Comparison of ENCODE assay signal across 25 cellular contexts in the genomic region with DNA sequence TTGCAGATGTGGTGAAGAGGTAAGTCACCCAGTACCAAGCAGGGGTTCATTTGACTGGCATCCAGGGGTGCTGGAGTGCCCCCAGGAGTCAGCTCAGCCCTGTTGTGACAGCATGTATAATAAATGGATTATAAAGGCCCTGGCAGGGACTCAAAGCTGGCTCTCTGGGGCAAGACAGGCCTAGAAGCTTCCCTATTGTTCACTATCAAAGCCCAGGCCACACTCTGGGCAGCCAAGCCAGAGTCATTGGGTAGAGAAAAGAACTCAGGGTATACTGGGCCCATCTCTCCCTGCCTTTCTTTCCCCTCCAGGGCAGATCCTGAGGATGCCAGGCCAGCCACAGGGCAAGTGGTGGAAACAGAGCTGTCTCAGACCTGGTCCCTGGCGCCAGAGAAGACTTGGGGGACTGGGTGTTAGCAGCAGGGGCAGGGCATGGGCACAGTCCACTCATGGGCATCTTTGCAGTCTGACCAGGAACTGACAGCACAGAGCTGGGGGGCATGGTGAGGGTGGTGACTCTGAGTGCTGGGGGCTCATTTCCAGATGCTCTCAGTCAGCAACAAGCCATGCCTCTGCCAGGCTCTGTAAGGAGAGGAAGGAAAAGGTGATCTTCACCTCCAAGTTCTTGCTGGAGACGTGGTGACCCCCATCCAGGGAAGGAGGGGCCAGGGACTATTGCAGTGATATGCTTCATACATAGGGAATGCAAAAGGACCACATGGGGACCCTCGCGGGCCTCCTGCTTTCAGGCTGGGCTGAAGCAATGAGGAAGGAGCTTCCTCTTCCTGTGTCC. TPM values are rescaled to one million over a fixed set of nuclear protein-coding genes. Genes with fewer than 3 reads are reported as not detected.
"Had no signal": no experiment of that assay in that cellular context is flagged by ENCODE, and none has a peak within 500 bp of the region (broad histone marks: within the 10 kb centered on the region; RNA-seq: fewer than 3 reads in every experiment).

No MANE protein-coding gene starts in this region.

- H3K4me3 Mint-ChIP-seq: activated CD4-positive, alpha-beta T cell treated with anti-CD3 and anti-CD28 coated beads, Interleukin-2, amount 10 ng/mL, durations not matched to agents 7 days and 5 days; activated CD8-positive, alpha-beta T cell treated with anti-CD3 and anti-CD28 coated beads, Interleukin-2, amount 10 ng/mL, durations not matched to agents 7 days and 5 days; activated naive CD8-positive, alpha-beta T cell treated with anti-CD3 and anti-CD28 coated beads for 36 hours; naive B cell; stimulated activated memory B cell treated with anti-CD40 and anti-IgM and Interleukin-4, amounts not matched to agents 10 μg/mL and 1 μg/mL and 100 μg/mL, for 72 hours; WTC11 had no signal

- H3K27me3 Mint-ChIP-seq: activated CD4-positive, alpha-beta T cell treated with anti-CD3 and anti-CD28 coated beads, Interleukin-2, amount 10 ng/mL, durations not matched to agents 7 days and 5 days; activated naive CD8-positive, alpha-beta T cell treated with anti-CD3 and anti-CD28 coated beads for 36 hours; stimulated activated memory B cell treated with anti-CD40 and anti-IgM and Interleukin-4, amounts not matched to agents 10 μg/mL and 1 μg/mL and 100 μg/mL, for 72 hours had no signal

- ATAC-seq: activated CD8-positive, alpha-beta T cell treated with anti-CD3 and anti-CD28 coated beads, Interleukin-2, amount 10 ng/mL, durations not matched to agents 7 days and 5 days; right lobe of liver; stimulated activated memory B cell treated with anti-CD40 and anti-IgM and Interleukin-4, amounts not matched to agents 10 μg/mL and 1 μg/mL and 100 μg/mL, for 72 hours; WTC11 had no signal

- H3K4me1 Mint-ChIP-seq: activated CD4-positive, alpha-beta T cell treated with anti-CD3 and anti-CD28 coated beads, Interleukin-2, amount 10 ng/mL, durations not matched to agents 7 days and 5 days; activated naive CD8-positive, alpha-beta T cell treated with anti-CD3 and anti-CD28 coated beads for 36 hours; naive B cell; stimulated activated memory B cell treated with anti-CD40 and anti-IgM and Interleukin-4, amounts not matched to agents 10 μg/mL and 1 μg/mL and 100 μg/mL, for 72 hours had no signal

- DNase-seq: activated CD4-positive, alpha-beta T cell treated with anti-CD3 and anti-CD28 coated beads, Interleukin-2, amount 10 ng/mL, durations not matched to agents 7 days and 5 days; activated CD8-positive, alpha-beta T cell treated with anti-CD3 and anti-CD28 coated beads, Interleukin-2, amount 10 ng/mL, durations not matched to agents 7 days and 5 days; activated gamma-delta T cell; activated naive CD8-positive, alpha-beta T cell treated with anti-CD3 and anti-CD28 coated beads for 36 hours; activated T-cell treated with anti-CD3 and anti-CD28 coated beads, Interleukin-2, amount 50 U/mL, for 48 hours; amniotic stem cell; colonic mucosa; left ventricle myocardium inferior; mammary epithelial cell; naive B cell; ovary; stimulated activated CD4-positive, alpha-beta T cell treated with anti-CD3 and anti-CD28 coated beads, Interleukin-4, amount 100 ng/mL, for 4 hours; SW 1271; thyroid gland had no signal

- H3K36me3 Mint-ChIP-seq: activated naive CD8-positive, alpha-beta T cell treated with anti-CD3 and anti-CD28 coated beads for 36 hours; naive B cell; stimulated activated memory B cell treated with anti-CD40 and anti-IgM and Interleukin-4, amounts not matched to agents 10 μg/mL and 1 μg/mL and 100 μg/mL, for 72 hours; WTC11 had no signal

- H3K27ac Mint-ChIP-seq: activated CD4-positive, alpha-beta T cell treated with anti-CD3 and anti-CD28 coated beads, Interleukin-2, amount 10 ng/mL, durations not matched to agents 7 days and 5 days; activated CD8-positive, alpha-beta T cell treated with anti-CD3 and anti-CD28 coated beads, Interleukin-2, amount 10 ng/mL, durations not matched to agents 7 days and 5 days; activated naive CD8-positive, alpha-beta T cell treated with anti-CD3 and anti-CD28 coated beads for 36 hours; stimulated activated memory B cell treated with anti-CD40 and anti-IgM and Interleukin-4, amounts not matched to agents 10 μg/mL and 1 μg/mL and 100 μg/mL, for 72 hours; WTC11 had no signal

- H3K9me3 Mint-ChIP-seq: activated CD4-positive, alpha-beta T cell treated with anti-CD3 and anti-CD28 coated beads, Interleukin-2, amount 10 ng/mL, durations not matched to agents 7 days and 5 days; activated naive CD8-positive, alpha-beta T cell treated with anti-CD3 and anti-CD28 coated beads for 36 hours; naive B cell; stimulated activated memory B cell treated with anti-CD40 and anti-IgM and Interleukin-4, amounts not matched to agents 10 μg/mL and 1 μg/mL and 100 μg/mL, for 72 hours; WTC11 had no signal

RNA-seq across cellular contexts. Expression of gene RBP3, which starts 11.7 kb away (rescaled TPM):
- total RNA-seq: activated CD4-positive, alpha-beta T cell treated with anti-CD3 and anti-CD28 coated beads, Interleukin-2, amount 10 ng/mL, durations not matched to agents 7 days and 5 days; activated CD8-positive, alpha-beta T cell treated with anti-CD3 and anti-CD28 coated beads, Interleukin-2, amount 10 ng/mL, durations not matched to agents 7 days and 5 days; activated naive CD8-positive, alpha-beta T cell treated with anti-CD3 and anti-CD28 coated beads for 36 hours; cardiac muscle cell; colonic mucosa; epithelial cell of proximal tubule; fibroblast of lung; foreskin keratinocyte; kidney epithelial cell; left ventricle myocardium inferior; mammary epithelial cell; mononuclear cell; ovary; right lobe of liver; T-helper 2 cell treated with Interferon-gamma antibody and Interleukin-4, amounts not matched to agents 100 ng/mL and 5 ng/mL, for 36 hours; thyroid gland; urinary bladder; WTC11 had no signal

RNA-seq across cellular contexts. Expression of gene ZNF488, which starts 24.3 kb away (rescaled TPM):
- total RNA-seq: activated CD8-positive, alpha-beta T cell treated with anti-CD3 and anti-CD28 coated beads, Interleukin-2, amount 10 ng/mL, durations not matched to agents 7 days and 5 days; fibroblast of lung; mononuclear cell; right lobe of liver had no signal

RNA-seq across cellular contexts. Expression of gene GDF2, which starts 37.6 kb away (rescaled TPM):
- total RNA-seq: activated CD4-positive, alpha-beta T cell treated with anti-CD3 and anti-CD28 coated beads, Interleukin-2, amount 10 ng/mL, durations not matched to agents 7 days and 5 days; activated CD8-positive, alpha-beta T cell treated with anti-CD3 and anti-CD28 coated beads, Interleukin-2, amount 10 ng/mL, durations not matched to agents 7 days and 5 days; activated naive CD8-positive, alpha-beta T cell treated with anti-CD3 and anti-CD28 coated beads for 36 hours; colonic mucosa; epithelial cell of proximal tubule; fibroblast of lung; foreskin keratinocyte; kidney epithelial cell; left ventricle myocardium inferior; mammary epithelial cell; mononuclear cell; ovary; T-helper 2 cell treated with Interferon-gamma antibody and Interleukin-4, amounts not matched to agents 100 ng/mL and 5 ng/mL, for 36 hours; thyroid gland; urinary bladder; WTC11 had no signal

RNA-seq across cellular contexts. Expression of gene GDF10, which starts 59.8 kb away (rescaled TPM):
- total RNA-seq: activated CD8-positive, alpha-beta T cell treated with anti-CD3 and anti-CD28 coated beads, Interleukin-2, amount 10 ng/mL, durations not matched to agents 7 days and 5 days; epithelial cell of proximal tubule; foreskin keratinocyte; kidney epithelial cell; mammary epithelial cell; mononuclear cell; right lobe of liver; T-helper 2 cell treated with Interferon-gamma antibody and Interleukin-4, amounts not matched to agents 100 ng/mL and 5 ng/mL, for 36 hours had no signal
